Comparison of ENCODE assay signal across 26 cellular contexts in genomic region chr13:73480784-73481183, GRCh38.
"Had no signal": no experiment of that assay in that cellular context is flagged by ENCODE, and none has a peak within 500 bp of the region (broad histone marks: within the 10 kb centered on the region; RNA-seq: fewer than 3 reads in every experiment).

No MANE protein-coding gene starts in this region.

- DNase-seq: activated CD4-positive, alpha-beta T cell treated with anti-CD3 and anti-CD28 coated beads for 36 hours; activated CD4-positive, alpha-beta T cell treated with anti-CD3 and anti-CD28 coated beads, Interleukin-2, amount 10 ng/mL, durations not matched to agents 7 days and 5 days; activated CD4-positive, alpha-beta T cell treated with anti-CD3 and anti-CD28 coated beads, Interleukin-2, amount 50 U/mL, for 48 hours; activated CD8-positive, alpha-beta T cell treated with anti-CD3 and anti-CD28 coated beads, Interleukin-2, amount 10 ng/mL, durations not matched to agents 7 days and 5 days; activated gamma-delta T cell; activated naive CD4-positive, alpha-beta T cell treated with Interleukin-2 at 50 U/mL for 16 hours; activated T-cell treated with anti-CD3 and anti-CD28 coated beads, Interleukin-2, amount 50 U/mL, for 24 hours; anterior cingulate cortex; brain microvascular endothelial cell; NCI-H1048; NCI-H1105 treated with DMSO at 0.1 percent for 48 hours; NCI-H1436; NCI-H1694 treated with DMSO at 0.1 percent for 48 hours; NCI-H2029; NCI-H2107; NCI-H226; NCI-H524 treated with DMSO at 0.1 percent for 48 hours; PC-3; Peyer's patch; RPMI8226; SHP77 treated with DMSO at 0.1 percent for 48 hours; SK-N-SH had no signal

- H3K9me3 ChIP-seq: Peyer's patch, SJSA1, SK-N-SH had no signal

- FAIRE-seq: K562, TTC549 had no signal

- H3K36me3 ChIP-seq: brain microvascular endothelial cell, Peyer's patch, SJSA1 had no signal

- ATAC-seq: activated CD4-positive, alpha-beta T cell treated with anti-CD3 and anti-CD28 coated beads for 36 hours; activated CD8-positive, alpha-beta T cell treated with anti-CD3 and anti-CD28 coated beads, Interleukin-2, amount 10 ng/mL, durations not matched to agents 7 days and 5 days; activated naive CD4-positive, alpha-beta T cell treated with anti-CD3 and anti-CD28 coated beads, Interleukin-2, amount 50 U/mL, for 72 hours; K562; PC-3 had no signal

- H3K4me1 ChIP-seq: Peyer's patch, SJSA1 had no signal

- H3K27me3 ChIP-seq: brain microvascular endothelial cell, Peyer's patch, SJSA1 had no signal

- H3K4me3 ChIP-seq: K562, Peyer's patch, SJSA1 had no signal

- H3K27ac ChIP-seq: brain microvascular endothelial cell, Peyer's patch, SJSA1 had no signal
